ENCODE assay signal across 1 cellular context in the genomic region with DNA sequence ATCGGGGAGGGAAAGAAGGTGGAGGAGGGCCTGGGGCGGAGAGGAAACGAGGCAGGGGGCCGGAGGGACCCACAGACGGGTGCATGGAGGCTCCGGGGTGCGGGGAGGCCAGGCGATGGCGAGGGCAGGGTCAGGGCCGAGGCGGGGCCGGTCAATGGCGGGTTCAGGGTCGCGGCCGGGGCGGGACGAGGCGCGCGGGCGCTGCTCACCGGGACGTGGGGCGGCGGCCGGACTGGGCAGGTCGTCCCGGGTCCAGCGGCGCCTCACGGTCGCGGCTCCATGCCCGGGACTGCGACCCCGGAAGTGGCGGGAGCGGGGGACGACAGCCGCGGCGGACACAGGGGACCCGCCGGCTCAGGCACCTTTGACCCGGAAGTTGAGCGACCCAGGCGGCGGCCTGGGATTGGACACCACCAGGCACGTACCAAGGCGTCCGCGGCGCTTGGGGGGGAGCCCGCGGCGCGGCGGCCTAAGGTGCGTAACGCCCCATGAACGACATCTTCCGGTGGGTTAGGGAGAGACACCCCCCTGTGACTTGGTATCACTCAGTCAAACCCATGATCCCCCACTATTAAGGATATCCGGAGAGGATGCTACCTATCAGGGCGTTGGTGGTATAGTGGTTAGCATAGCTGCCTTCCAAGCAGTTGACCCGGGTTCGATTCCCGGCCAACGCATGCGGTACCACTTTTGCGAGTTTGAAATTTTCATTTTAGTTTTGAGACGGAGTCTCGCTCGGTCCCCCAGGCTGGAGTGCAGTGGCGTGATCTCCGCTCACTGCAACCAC.
TF ChIP-seq lines count a peak whose summit lies in the region.

A gene (minus strand): TSS at position 378 of the 787 bp plus-strand sequence. CDS start 3,936 bp downstream, outside the sequence.

TF ChIP-seq in HepG2, 621 proteins besides CTCF, POLR2A, EP300 and RAD21 (continued from another document and continues in another):
- TF ChIP-seq, protein P1, sequence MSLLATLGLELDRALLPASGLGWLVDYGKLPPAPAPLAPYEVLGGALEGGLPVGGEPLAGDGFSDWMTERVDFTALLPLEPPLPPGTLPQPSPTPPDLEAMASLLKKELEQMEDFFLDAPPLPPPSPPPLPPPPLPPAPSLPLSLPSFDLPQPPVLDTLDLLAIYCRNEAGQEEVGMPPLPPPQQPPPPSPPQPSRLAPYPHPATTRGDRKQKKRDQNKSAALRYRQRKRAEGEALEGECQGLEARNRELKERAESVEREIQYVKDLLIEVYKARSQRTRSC (CRISPR knock-in tag; IDR thresholded peaks at IDR 0.05; ENCODE audit: low read depth): no peak
- TF ChIP-seq, protein P2, sequence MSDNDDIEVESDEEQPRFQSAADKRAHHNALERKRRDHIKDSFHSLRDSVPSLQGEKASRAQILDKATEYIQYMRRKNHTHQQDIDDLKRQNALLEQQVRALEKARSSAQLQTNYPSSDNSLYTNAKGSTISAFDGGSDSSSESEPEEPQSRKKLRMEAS (IDR thresholded peaks at IDR 0.05): peak; percentile 75
- TF ChIP-seq KDM2A (CRISPR knock-in tag; IDR thresholded peaks at IDR 0.05; ENCODE audit: borderline replicate concordance, low read depth) (peak; percentile 92), CCDC6 (CRISPR knock-in tag; IDR thresholded peaks at IDR 0.05) (peak; percentile 65; the same call in 1 of the 2 replicates), ESRRA (CRISPR knock-in tag; IDR thresholded peaks at IDR 0.05; ENCODE audit: low read depth) (peak; percentile 82), IRX3 (CRISPR knock-in tag; IDR thresholded peaks at IDR 0.05; ENCODE audit: borderline replicate concordance, low read depth) (peak; percentile 58; the same call in 1 of the 2 replicates), TEAD3 (CRISPR knock-in tag; optimal IDR thresholded peaks at IDR 0.05; ENCODE audit: borderline replicate concordance) (peak; percentile 65), NR2F6 (IDR thresholded peaks at IDR 0.05) (peak; percentile 66), NR2F6 (CRISPR knock-in tag; IDR thresholded peaks at IDR 0.05) (peak; percentile 77; the same call in 1 of the 2 replicates), SAP130 (CRISPR knock-in tag; IDR thresholded peaks at IDR 0.05; ENCODE audit: low read depth) (peak; percentile 88), SNAI1 (CRISPR knock-in tag; IDR thresholded peaks at IDR 0.05; ENCODE audit: borderline replicate concordance) (no peak), PHF21A (CRISPR knock-in tag; IDR thresholded peaks at IDR 0.05) (peak; percentile 85), MBNL3 (CRISPR knock-in tag; conservative IDR thresholded peaks at IDR 0.05) (no peak), ZNF3 (CRISPR knock-in tag; IDR thresholded peaks at IDR 0.05) (0 out of 2 replicates have a peak, but pooled peaks have one; percentile 29), ONECUT2 (CRISPR knock-in tag; IDR thresholded peaks at IDR 0.05) (0 out of 2 replicates have a peak, but pooled peaks have one; percentile 40), IKZF4 (CRISPR knock-in tag; IDR thresholded peaks at IDR 0.05; ENCODE audit: borderline replicate concordance, low read depth, not compliant biosample characterization) (peak; percentile 74), MED1 (CRISPR knock-in tag; IDR thresholded peaks at IDR 0.05) (peak; percentile 66), ZFP90 (CRISPR knock-in tag; IDR thresholded peaks at IDR 0.05; ENCODE audit: borderline replicate concordance) (no peak; the same call in 1 of the 2 replicates), TBX3 (IDR thresholded peaks at IDR 0.05; ENCODE audit: borderline replicate concordance) (peak; percentile 69; the same call in 1 of the 2 replicates), ZNF549 (CRISPR knock-in tag; IDR thresholded peaks at IDR 0.05) (no peak), ZNF33A (CRISPR knock-in tag; IDR thresholded peaks at IDR 0.05; ENCODE audit: borderline replicate concordance) (no peak), MAFK (conservative IDR thresholded peaks at IDR 0.05 in 1 of 2, IDR thresholded peaks at IDR 0.05 in 1 of 2; ENCODE audit: low read length in 2 of 2) (no peak), ZNF569 (CRISPR knock-in tag; IDR thresholded peaks at IDR 0.05; ENCODE audit: borderline replicate concordance) (no peak), RELA (CRISPR knock-in tag; IDR thresholded peaks at IDR 0.05) (0 out of 2 replicates have a peak, but pooled peaks have one; percentile 41), PPARG (CRISPR knock-in tag; conservative IDR thresholded peaks at IDR 0.05) (0 out of 2 replicates have a peak, but pooled peaks have one; percentile 51), KLF9 (CRISPR knock-in tag; IDR thresholded peaks at IDR 0.05; ENCODE audit: low read depth) (no peak), ZNF788 (CRISPR knock-in tag; IDR thresholded peaks at IDR 0.05; ENCODE audit: borderline replicate concordance) (peak; percentile 75; the same call in 1 of the 2 replicates), KDM4B (CRISPR knock-in tag; IDR thresholded peaks at IDR 0.05) (no peak; the same call in 1 of the 2 replicates), ZNF670 (CRISPR knock-in tag; IDR thresholded peaks at IDR 0.05; ENCODE audit: borderline replicate concordance) (no peak), MYNN (CRISPR knock-in tag; IDR thresholded peaks at IDR 0.05; ENCODE audit: low read depth) (peak; percentile 70; the same call in 1 of the 2 replicates), SUZ12 (IDR thresholded peaks at IDR 0.05; ENCODE audit: low read depth, low read length) (no peak), HCFC1 (IDR thresholded peaks at IDR 0.05; ENCODE audit: low read depth, low read length) (peak; percentile 77), FOXM1 (CRISPR knock-in tag; IDR thresholded peaks at IDR 0.05) (no peak), SRY (CRISPR knock-in tag; IDR thresholded peaks at IDR 0.05) (no peak; the same call in 1 of the 2 replicates)
- TF ChIP-seq, protein P3, sequence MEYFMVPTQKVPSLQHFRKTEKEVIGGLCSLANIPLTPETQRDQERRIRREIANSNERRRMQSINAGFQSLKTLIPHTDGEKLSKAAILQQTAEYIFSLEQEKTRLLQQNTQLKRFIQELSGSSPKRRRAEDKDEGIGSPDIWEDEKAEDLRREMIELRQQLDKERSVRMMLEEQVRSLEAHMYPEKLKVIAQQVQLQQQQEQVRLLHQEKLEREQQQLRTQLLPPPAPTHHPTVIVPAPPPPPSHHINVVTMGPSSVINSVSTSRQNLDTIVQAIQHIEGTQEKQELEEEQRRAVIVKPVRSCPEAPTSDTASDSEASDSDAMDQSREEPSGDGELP (IDR thresholded peaks at IDR 0.05; ENCODE audit: borderline replicate concordance, low read depth): peak; percentile 82
- TF ChIP-seq, protein P4, sequence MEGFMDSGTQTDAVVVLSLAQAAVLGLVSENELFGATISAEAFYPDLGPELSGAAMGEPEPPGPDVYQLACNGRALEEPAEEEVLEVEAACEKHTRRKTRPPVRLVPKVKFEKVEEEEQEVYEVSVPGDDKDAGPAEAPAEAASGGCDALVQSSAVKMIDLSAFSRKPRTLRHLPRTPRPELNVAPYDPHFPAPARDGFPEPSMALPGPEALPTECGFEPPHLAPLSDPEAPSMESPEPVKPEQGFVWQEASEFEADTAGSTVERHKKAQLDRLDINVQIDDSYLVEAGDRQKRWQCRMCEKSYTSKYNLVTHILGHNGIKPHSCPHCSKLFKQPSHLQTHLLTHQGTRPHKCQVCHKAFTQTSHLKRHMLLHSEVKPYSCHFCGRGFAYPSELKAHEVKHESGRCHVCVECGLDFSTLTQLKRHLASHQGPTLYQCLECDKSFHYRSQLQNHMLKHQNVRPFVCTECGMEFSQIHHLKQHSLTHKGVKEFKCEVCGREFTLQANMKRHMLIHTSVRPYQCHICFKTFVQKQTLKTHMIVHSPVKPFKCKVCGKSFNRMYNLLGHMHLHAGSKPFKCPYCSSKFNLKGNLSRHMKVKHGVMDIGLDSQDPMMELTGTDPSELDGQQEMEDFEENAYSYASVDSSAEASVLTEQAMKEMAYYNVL (CRISPR knock-in tag; IDR thresholded peaks at IDR 0.05; ENCODE audit: borderline replicate concordance): peak; percentile 40; the same call in 1 of the 2 replicates
- TF ChIP-seq, protein P5, sequence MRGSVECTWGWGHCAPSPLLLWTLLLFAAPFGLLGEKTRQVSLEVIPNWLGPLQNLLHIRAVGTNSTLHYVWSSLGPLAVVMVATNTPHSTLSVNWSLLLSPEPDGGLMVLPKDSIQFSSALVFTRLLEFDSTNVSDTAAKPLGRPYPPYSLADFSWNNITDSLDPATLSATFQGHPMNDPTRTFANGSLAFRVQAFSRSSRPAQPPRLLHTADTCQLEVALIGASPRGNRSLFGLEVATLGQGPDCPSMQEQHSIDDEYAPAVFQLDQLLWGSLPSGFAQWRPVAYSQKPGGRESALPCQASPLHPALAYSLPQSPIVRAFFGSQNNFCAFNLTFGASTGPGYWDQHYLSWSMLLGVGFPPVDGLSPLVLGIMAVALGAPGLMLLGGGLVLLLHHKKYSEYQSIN (CRISPR knock-in tag; IDR thresholded peaks at IDR 0.05; ENCODE audit: borderline replicate concordance): no peak
- TF ChIP-seq, protein P6, sequence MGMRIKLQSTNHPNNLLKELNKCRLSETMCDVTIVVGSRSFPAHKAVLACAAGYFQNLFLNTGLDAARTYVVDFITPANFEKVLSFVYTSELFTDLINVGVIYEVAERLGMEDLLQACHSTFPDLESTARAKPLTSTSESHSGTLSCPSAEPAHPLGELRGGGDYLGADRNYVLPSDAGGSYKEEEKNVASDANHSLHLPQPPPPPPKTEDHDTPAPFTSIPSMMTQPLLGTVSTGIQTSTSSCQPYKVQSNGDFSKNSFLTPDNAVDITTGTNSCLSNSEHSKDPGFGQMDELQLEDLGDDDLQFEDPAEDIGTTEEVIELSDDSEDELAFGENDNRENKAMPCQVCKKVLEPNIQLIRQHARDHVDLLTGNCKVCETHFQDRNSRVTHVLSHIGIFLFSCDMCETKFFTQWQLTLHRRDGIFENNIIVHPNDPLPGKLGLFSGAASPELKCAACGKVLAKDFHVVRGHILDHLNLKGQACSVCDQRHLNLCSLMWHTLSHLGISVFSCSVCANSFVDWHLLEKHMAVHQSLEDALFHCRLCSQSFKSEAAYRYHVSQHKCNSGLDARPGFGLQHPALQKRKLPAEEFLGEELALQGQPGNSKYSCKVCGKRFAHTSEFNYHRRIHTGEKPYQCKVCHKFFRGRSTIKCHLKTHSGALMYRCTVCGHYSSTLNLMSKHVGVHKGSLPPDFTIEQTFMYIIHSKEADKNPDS (CRISPR knock-in tag; IDR thresholded peaks at IDR 0.05): no peak
- TF ChIP-seq, protein P7, sequence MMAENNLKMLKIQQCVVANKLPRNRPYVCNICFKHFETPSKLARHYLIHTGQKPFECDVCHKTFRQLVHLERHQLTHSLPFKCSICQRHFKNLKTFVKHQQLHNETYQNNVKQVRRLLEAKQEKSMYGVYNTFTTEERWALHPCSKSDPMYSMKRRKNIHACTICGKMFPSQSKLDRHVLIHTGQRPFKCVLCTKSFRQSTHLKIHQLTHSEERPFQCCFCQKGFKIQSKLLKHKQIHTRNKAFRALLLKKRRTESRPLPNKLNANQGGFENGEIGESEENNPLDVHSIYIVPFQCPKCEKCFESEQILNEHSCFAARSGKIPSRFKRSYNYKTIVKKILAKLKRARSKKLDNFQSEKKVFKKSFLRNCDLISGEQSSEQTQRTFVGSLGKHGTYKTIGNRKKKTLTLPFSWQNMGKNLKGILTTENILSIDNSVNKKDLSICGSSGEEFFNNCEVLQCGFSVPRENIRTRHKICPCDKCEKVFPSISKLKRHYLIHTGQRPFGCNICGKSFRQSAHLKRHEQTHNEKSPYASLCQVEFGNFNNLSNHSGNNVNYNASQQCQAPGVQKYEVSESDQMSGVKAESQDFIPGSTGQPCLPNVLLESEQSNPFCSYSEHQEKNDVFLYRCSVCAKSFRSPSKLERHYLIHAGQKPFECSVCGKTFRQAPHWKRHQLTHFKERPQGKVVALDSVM (CRISPR knock-in tag; IDR thresholded peaks at IDR 0.05): peak; percentile 78
- TF ChIP-seq, protein P8, sequence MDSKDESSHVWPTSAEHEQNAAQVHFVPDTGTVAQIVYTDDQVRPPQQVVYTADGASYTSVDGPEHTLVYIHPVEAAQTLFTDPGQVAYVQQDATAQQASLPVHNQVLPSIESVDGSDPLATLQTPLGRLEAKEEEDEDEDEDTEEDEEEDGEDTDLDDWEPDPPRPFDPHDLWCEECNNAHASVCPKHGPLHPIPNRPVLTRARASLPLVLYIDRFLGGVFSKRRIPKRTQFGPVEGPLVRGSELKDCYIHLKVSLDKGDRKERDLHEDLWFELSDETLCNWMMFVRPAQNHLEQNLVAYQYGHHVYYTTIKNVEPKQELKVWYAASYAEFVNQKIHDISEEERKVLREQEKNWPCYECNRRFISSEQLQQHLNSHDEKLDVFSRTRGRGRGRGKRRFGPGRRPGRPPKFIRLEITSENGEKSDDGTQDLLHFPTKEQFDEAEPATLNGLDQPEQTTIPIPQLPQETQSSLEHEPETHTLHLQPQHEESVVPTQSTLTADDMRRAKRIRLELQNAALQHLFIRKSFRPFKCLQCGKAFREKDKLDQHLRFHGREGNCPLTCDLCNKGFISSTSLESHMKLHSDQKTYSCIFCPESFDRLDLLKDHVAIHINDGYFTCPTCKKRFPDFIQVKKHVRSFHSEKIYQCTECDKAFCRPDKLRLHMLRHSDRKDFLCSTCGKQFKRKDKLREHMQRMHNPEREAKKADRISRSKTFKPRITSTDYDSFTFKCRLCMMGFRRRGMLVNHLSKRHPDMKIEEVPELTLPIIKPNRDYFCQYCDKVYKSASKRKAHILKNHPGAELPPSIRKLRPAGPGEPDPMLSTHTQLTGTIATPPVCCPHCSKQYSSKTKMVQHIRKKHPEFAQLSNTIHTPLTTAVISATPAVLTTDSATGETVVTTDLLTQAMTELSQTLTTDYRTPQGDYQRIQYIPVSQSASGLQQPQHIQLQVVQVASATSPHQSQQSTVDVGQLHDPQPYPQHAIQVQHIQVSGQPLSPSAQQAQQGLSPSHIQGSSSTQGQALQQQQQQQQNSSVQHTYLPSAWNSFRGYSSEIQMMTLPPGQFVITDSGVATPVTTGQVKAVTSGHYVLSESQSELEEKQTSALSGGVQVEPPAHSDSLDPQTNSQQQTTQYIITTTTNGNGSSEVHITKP (CRISPR knock-in tag; IDR thresholded peaks at IDR 0.05; ENCODE audit: low read depth): peak; percentile 99
- TF ChIP-seq, protein P9, sequence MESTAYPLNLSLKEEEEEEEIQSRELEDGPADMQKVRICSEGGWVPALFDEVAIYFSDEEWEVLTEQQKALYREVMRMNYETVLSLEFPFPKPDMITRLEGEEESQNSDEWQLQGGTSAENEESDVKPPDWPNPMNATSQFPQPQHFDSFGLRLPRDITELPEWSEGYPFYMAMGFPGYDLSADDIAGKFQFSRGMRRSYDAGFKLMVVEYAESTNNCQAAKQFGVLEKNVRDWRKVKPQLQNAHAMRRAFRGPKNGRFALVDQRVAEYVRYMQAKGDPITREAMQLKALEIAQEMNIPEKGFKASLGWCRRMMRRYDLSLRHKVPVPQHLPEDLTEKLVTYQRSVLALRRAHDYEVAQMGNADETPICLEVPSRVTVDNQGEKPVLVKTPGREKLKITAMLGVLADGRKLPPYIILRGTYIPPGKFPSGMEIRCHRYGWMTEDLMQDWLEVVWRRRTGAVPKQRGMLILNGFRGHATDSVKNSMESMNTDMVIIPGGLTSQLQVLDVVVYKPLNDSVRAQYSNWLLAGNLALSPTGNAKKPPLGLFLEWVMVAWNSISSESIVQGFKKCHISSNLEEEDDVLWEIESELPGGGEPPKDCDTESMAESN (CRISPR knock-in tag; conservative IDR thresholded peaks at IDR 0.05): peak; percentile 88
- TF ChIP-seq, protein P10, sequence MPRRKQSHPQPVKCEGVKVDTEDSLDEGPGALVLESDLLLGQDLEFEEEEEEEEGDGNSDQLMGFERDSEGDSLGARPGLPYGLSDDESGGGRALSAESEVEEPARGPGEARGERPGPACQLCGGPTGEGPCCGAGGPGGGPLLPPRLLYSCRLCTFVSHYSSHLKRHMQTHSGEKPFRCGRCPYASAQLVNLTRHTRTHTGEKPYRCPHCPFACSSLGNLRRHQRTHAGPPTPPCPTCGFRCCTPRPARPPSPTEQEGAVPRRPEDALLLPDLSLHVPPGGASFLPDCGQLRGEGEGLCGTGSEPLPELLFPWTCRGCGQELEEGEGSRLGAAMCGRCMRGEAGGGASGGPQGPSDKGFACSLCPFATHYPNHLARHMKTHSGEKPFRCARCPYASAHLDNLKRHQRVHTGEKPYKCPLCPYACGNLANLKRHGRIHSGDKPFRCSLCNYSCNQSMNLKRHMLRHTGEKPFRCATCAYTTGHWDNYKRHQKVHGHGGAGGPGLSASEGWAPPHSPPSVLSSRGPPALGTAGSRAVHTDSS (CRISPR knock-in tag; conservative IDR thresholded peaks at IDR 0.05): peak; percentile 90; the same call in 1 of the 2 replicates
